Comparison of ENCODE assay signal across 20 cellular contexts in genomic region chr13:35763060-35763804, GRCh38.
DNase-seq lines count a peak whose midpoint lies in the region; ATAC-seq, FAIRE-seq and TF ChIP-seq lines count a peak whose summit lies in the region.
"Had no signal": no experiment of that assay in that cellular context is flagged by ENCODE, and none has a peak within 500 bp of the region (broad histone marks: within the 10 kb centered on the region; RNA-seq: fewer than 3 reads in every experiment).

No MANE protein-coding gene starts in this region.

- no peaks in the 10 kb centered on the region for H3K27me3 Mint-ChIP-seq in astrocyte (ENCODE audit: low read depth, unreplicated experiment)
- H3K27me3 Mint-ChIP-seq: CD4-positive, alpha-beta memory T cell had no signal

- no peaks in the 10 kb centered on the region for H3K36me3 ChIP-seq in astrocyte (ENCODE audit: insufficient read depth, low read length)
- H3K36me3 ChIP-seq in mesendoderm (ENCODE audit: control insufficient read depth, insufficient read depth, low read length) = no peaks in the 10 kb centered on the region
- no peaks in the 10 kb centered on the region for H3K36me3 ChIP-seq in gastroesophageal sphincter
- H3K36me3 ChIP-seq: BE2C, HAP-1 had no signal

- no peak for TF ChIP-seq POLR2A in gastroesophageal sphincter (IDR thresholded peaks at IDR 0.05)

- H3K79me1 ChIP-seq in mesendoderm (ENCODE audit: low read length) = no peaks in the 10 kb centered on the region

- no peak overlapping the region for H2BK15ac ChIP-seq in mesendoderm (replicated peaks; ENCODE audit: low read depth)

- H3K79me2 ChIP-seq in astrocyte (ENCODE audit: insufficient read depth, low read length) (no peaks in the 10 kb centered on the region), mesendoderm (ENCODE audit: control insufficient read depth, insufficient read depth, low read length) (no peaks in the 10 kb centered on the region)

- H3K9ac ChIP-seq in astrocyte (ENCODE audit: low read length) (no peak overlapping the region), mesendoderm (ENCODE audit: low read length) (no peak overlapping the region)

- peak; percentile 33 for FAIRE-seq in HTR-8/SVneo (lab: Jason Lieb, UNC)
- FAIRE-seq in astrocyte (lab: Jason Lieb, UNC) = peak; percentile 54
- FAIRE-seq: A549, G401.6, GM19239 had no signal

- no peak overlapping the region for H3K4me2 ChIP-seq in astrocyte (ENCODE audit: low read length)
- H3K4me2 ChIP-seq in mesendoderm (ENCODE audit: low read length) = no peak overlapping the region
- H3K4me2 ChIP-seq: A549 had no signal

- H3K18ac ChIP-seq in mesendoderm (ENCODE audit: low read length) = no peak overlapping the region

- H3K56ac ChIP-seq in mesendoderm (ENCODE audit: low read length) = no peak overlapping the region

- H3K4me3 ChIP-seq in astrocyte (ENCODE audit: insufficient read depth, low read depth, low read length) (no peak overlapping the region), mesendoderm (ENCODE audit: low read length) (no peak overlapping the region), gastroesophageal sphincter (no peak overlapping the region)
- H3K4me3 ChIP-seq: A549, HAP-1 had no signal

- no peaks in the 10 kb centered on the region for H3K9me3 Mint-ChIP-seq in astrocyte (ENCODE audit: unreplicated experiment)
- H3K9me3 Mint-ChIP-seq: HFFc6 had no signal

- no peak overlapping the region for H4K5ac ChIP-seq in mesendoderm (ENCODE audit: low read length)

- H3K4me1 Mint-ChIP-seq in astrocyte (ENCODE audit: low read depth, unreplicated experiment) = peaks cover 12% of the 10 kb centered on the region
- H3K4me1 Mint-ChIP-seq: CD4-positive, alpha-beta memory T cell had no signal

- no peak overlapping the region for H4K8ac ChIP-seq in mesendoderm (ENCODE audit: low read depth, low read length)

- no peak overlapping the region for H3K4me3 Mint-ChIP-seq in astrocyte (ENCODE audit: unreplicated experiment)
- H3K4me3 Mint-ChIP-seq: CD4-positive, alpha-beta memory T cell; HFFc6; IgD-negative memory B cell had no signal

- no peak for TF ChIP-seq EP300 in gastroesophageal sphincter (IDR thresholded peaks at IDR 0.05)

- H3K27ac ChIP-seq in astrocyte (ENCODE audit: low read depth, low read length) (no peak overlapping the region), mesendoderm (ENCODE audit: low read depth, low read length) (no peak overlapping the region), gastroesophageal sphincter (no peak overlapping the region)
- H3K27ac ChIP-seq: A549, C4-2B, HL-60 had no signal

- H3K23ac ChIP-seq in mesendoderm (ENCODE audit: low read length) = no peak overlapping the region

- DNase-seq in HTR-8/SVneo (ENCODE audit: insufficient read length, low spot score) = no peak
- no peak for DNase-seq in astrocyte (ENCODE audit: low read depth)
- DNase-seq in mesendoderm = no peak
- DNase-seq in NCI-H82 treated with DMSO at 0.1 percent for 48 hours (lab: John Stamatoyannopoulos, UW; ENCODE audit: unreplicated experiment) = no peak
- no peak for DNase-seq in activated T-cell treated with anti-CD3 and anti-CD28 coated beads, Interleukin-2, amount 50 U/mL, for 1 hour
- DNase-seq: BE2C; CD4-positive, alpha-beta memory T cell; DMS153; DMS79 treated with DMSO at 0.1 percent for 48 hours; GOT3; HFFc6 had no signal

- no peak overlapping the region for H2AK5ac ChIP-seq in mesendoderm (ENCODE audit: low read length)

- H2BK5ac ChIP-seq in mesendoderm (ENCODE audit: low read length) = peak overlapping the region; percentile 65

- H2BK120ac ChIP-seq in mesendoderm (ENCODE audit: low read depth, low read length) = no peak overlapping the region

- H2AFZ ChIP-seq in astrocyte (ENCODE audit: low read depth, low read length) = no peak overlapping the region

- TF ChIP-seq CTCF in astrocyte (IDR thresholded peaks at IDR 0.05; ENCODE audit: insufficient read depth, low read depth, low read length) (no peak), gastroesophageal sphincter (IDR thresholded peaks at IDR 0.05) (no peak)

- no peaks in the 10 kb centered on the region for H4K20me1 ChIP-seq in astrocyte (ENCODE audit: insufficient read depth, low read length)

- H3K9me3 ChIP-seq in astrocyte (ENCODE audit: insufficient read depth, low read depth, low read length) = peaks cover 4% of the 10 kb centered on the region
- no peaks in the 10 kb centered on the region for H3K9me3 ChIP-seq in gastroesophageal sphincter
- H3K9me3 ChIP-seq: A549, BE2C had no signal

- WGBS in mesendoderm (ENCODE audit: extremely low coverage, insufficient coverage, low lambda C conversion rate) = 100% methylated on average over 4 of the region's 5 CpGs
- 68 to 72% methylated on average over 5 of the region's 5 CpGs for WGBS in gastroesophageal sphincter (ENCODE audit: low coverage in 1 of 2), 2 donors

- no peak overlapping the region for H3K27ac Mint-ChIP-seq in astrocyte (ENCODE audit: unreplicated experiment)
- H3K27ac Mint-ChIP-seq: CD4-positive, alpha-beta memory T cell; HFFc6; IgD-negative memory B cell had no signal

- ATAC-seq in GM18909 (IDR thresholded peaks at IDR 0.05; ENCODE audit: poor library complexity, unreplicated experiment) = no peak
- no peak for ATAC-seq in gastroesophageal sphincter
- ATAC-seq: A549 had no signal

- H3K36me3 Mint-ChIP-seq in astrocyte (ENCODE audit: low read depth, unreplicated experiment) = no peaks in the 10 kb centered on the region
- H3K36me3 Mint-ChIP-seq: CD4-positive, alpha-beta memory T cell; IgD-negative memory B cell had no signal

- H3K4ac ChIP-seq in mesendoderm (ENCODE audit: low read depth, low read length) = no peak overlapping the region

- no peaks in the 10 kb centered on the region for H3K27me3 ChIP-seq in astrocyte (ENCODE audit: insufficient read depth, low read length)
- no peaks in the 10 kb centered on the region for H3K27me3 ChIP-seq in mesendoderm (ENCODE audit: insufficient read depth, low read length, poor library complexity)
- H3K27me3 ChIP-seq in gastroesophageal sphincter = no peaks in the 10 kb centered on the region
- H3K27me3 ChIP-seq: BE2C had no signal

- H3K4me1 ChIP-seq in astrocyte (ENCODE audit: insufficient read depth, low read length) (peaks cover 13% of the 10 kb centered on the region), mesendoderm (ENCODE audit: control insufficient read depth, low read depth, low read length) (peaks cover 11% of the 10 kb centered on the region), gastroesophageal sphincter (no peaks in the 10 kb centered on the region)
- H3K4me1 ChIP-seq: A549, HAP-1 had no signal
